In genomic region chr10:124526621-124527267, GRCh38 we compare ENCODE assay signal across 24 cellular contexts.
"Had no signal": no experiment of that assay in that cellular context is flagged by ENCODE, and none has a peak within 500 bp of the region (broad histone marks: within the 10 kb centered on the region; RNA-seq: fewer than 3 reads in every experiment).

No MANE protein-coding gene starts in this region.

- H3K4me3 ChIP-seq: ascending aorta, breast epithelium, esophagus muscularis mucosa, gastroesophageal sphincter, heart left ventricle, lung, tibial artery had no signal

- H3K4me1 ChIP-seq: ascending aorta, breast epithelium had no signal

- H3K36me3 ChIP-seq: ascending aorta, breast epithelium, esophagus muscularis mucosa, gastroesophageal sphincter, heart left ventricle, tibial artery, WERI-Rb-1 had no signal

- H3K9me3 ChIP-seq: ascending aorta, breast epithelium, esophagus muscularis mucosa, gastroesophageal sphincter, heart left ventricle, tibial artery had no signal

- H3K27me3 ChIP-seq: ascending aorta, breast epithelium, esophagus muscularis mucosa, gastroesophageal sphincter, heart left ventricle, tibial artery had no signal

- FAIRE-seq: endothelial cell of umbilical vein, small intestine, urothelium cell line had no signal

- H3K27ac ChIP-seq: ascending aorta, breast epithelium, tibial artery, WERI-Rb-1 had no signal

- DNase-seq: activated CD4-positive, alpha-beta T cell treated with anti-CD3 and anti-CD28 coated beads for 1 hour; activated CD4-positive, alpha-beta T cell treated with anti-CD3 and anti-CD28 coated beads, Interleukin-2, amount 50 U/mL, for 4 hours; activated effector memory CD4-positive, alpha-beta T cell treated with anti-CD3 and anti-CD28 coated beads, Interleukin-2, amount 50 U/mL, for 16 hours; activated T-cell treated with anti-CD3 and anti-CD28 coated beads, Interleukin-2, amount 50 U/mL, for 72 hours; cerebellar nuclear complex; effector CD8-positive, alpha-beta T cell; nephron progenitor cell; occipital lobe; small intestine; stimulated activated CD4-positive, alpha-beta T cell treated with anti-CD3 and anti-CD28 coated beads, Interleukin-4, amount 100 ng/mL, for 4 hours; SW 1271; T-helper 2 cell; tibial artery; WERI-Rb-1 had no signal

- ATAC-seq: activated T-cell treated with anti-CD3 and anti-CD28 coated beads, Interleukin-2, amount 50 U/mL, for 72 hours; gastroesophageal sphincter; heart left ventricle; right cardiac atrium; stimulated activated memory B cell treated with anti-CD40 and anti-IgM and Interleukin-4, amounts not matched to agents 10 μg/mL and 1 μg/mL and 100 μg/mL, for 72 hours had no signal
